In genomic region chr10:28533571-28534304, GRCh38 we compare ENCODE assay signal across 8 cellular contexts. TPM values are rescaled to one million over a fixed set of nuclear protein-coding genes. Genes with fewer than 3 reads are reported as not detected.
DNase-seq lines count a peak whose midpoint lies in the region; ATAC-seq and TF ChIP-seq lines count a peak whose summit lies in the region.

No MANE protein-coding gene starts in this region.

- no peak for TF ChIP-seq EP300 in upper lobe of left lung (IDR thresholded peaks at IDR 0.05)

- TF ChIP-seq POLR2A in adrenal gland (IDR thresholded peaks at IDR 0.05), result no peak
- no peak for TF ChIP-seq POLR2A in prostate gland (IDR thresholded peaks at IDR 0.05)
- no peak for TF ChIP-seq POLR2A in upper lobe of left lung (IDR thresholded peaks at IDR 0.05)

- peaks cover 5 to 44% of the 10 kb centered on the region in 2 donors for H3K4me1 ChIP-seq in adrenal gland (replicated peaks in 1 of 2)
- H3K4me1 ChIP-seq in left ventricle myocardium inferior, result peaks cover 60% of the 10 kb centered on the region
- H3K4me1 ChIP-seq in prostate gland (replicated peaks), result no peaks in the 10 kb centered on the region
- peaks cover 15 to 43% (median 33%) of the 10 kb centered on the region in 4 donors for H3K4me1 ChIP-seq in upper lobe of left lung

- no peaks in the 10 kb centered on the region for H3K9me3 ChIP-seq in adrenal gland (replicated peaks in 1 of 3)
- H3K9me3 ChIP-seq in left ventricle myocardium inferior (replicated peaks), result no peaks in the 10 kb centered on the region
- no peaks in the 10 kb centered on the region for H3K9me3 ChIP-seq in prostate gland
- H3K9me3 ChIP-seq in upper lobe of left lung, result no peaks in the 10 kb centered on the region

- H3K27ac ChIP-seq in adrenal gland (peak overlapping the region in 4 of 5 donors; percentile 90 to 98 (median 96)), left ventricle myocardium inferior (replicated peaks) (peak overlapping the region; percentile 100), prostate gland (peak overlapping the region; percentile 98 to 99), upper lobe of left lung (peak overlapping the region; percentile 93 to 100 (median 98))

- DNase-seq in NCI-H82 (lab: John Stamatoyannopoulos, UW) (peak; percentile 58), NCI-H82 treated with DMSO at 0.1 percent for 48 hours (lab: John Stamatoyannopoulos, UW; ENCODE audit: unreplicated experiment) (no peak), SW 1271 (lab: John Stamatoyannopoulos, UW) (peak; percentile 23 to 70), adrenal gland (peak; percentile 69 to 83 (median 74)), left ventricle myocardium inferior (peak; percentile 77), prostate gland (ENCODE audit: low spot score) (peak; percentile 63), upper lobe of left lung (peak; percentile 73 to 94)

- 0 to 1% (median 0%) methylated on average over 8 to 64 of the region's 64 CpGs for WGBS in adrenal gland, 4 donors
- 1% methylated on average over 52 of the region's 64 CpGs for WGBS in prostate gland
- WGBS in upper lobe of left lung, 2 donors, result 0 to 1% methylated on average over 19 to 51 of the region's 64 CpGs

- no peaks in the 10 kb centered on the region for H3K27me3 ChIP-seq in adrenal gland
- H3K27me3 ChIP-seq in left ventricle myocardium inferior (ENCODE audit: low read depth), result no peaks in the 10 kb centered on the region
- H3K27me3 ChIP-seq in prostate gland (replicated peaks; ENCODE audit: insufficient read depth), result no peaks in the 10 kb centered on the region
- no peaks in the 10 kb centered on the region for H3K27me3 ChIP-seq in upper lobe of left lung

- no peak for TF ChIP-seq CTCF in adrenal gland (IDR thresholded peaks at IDR 0.05)
- no peak for TF ChIP-seq CTCF in left ventricle myocardium inferior (IDR thresholded peaks at IDR 0.05; ENCODE audit: borderline replicate concordance)
- no peak for TF ChIP-seq CTCF in prostate gland (IDR thresholded peaks at IDR 0.05)
- no peak for TF ChIP-seq CTCF in upper lobe of left lung (IDR thresholded peaks at IDR 0.05)

- peak overlapping the region; percentile 46 to 100 (median 74) for H3K4me3 ChIP-seq in adrenal gland
- peak overlapping the region; percentile 93 for H3K4me3 ChIP-seq in left ventricle myocardium inferior
- H3K4me3 ChIP-seq in prostate gland, result peak overlapping the region; percentile 85 to 95
- H3K4me3 ChIP-seq in upper lobe of left lung, result peak overlapping the region; percentile 85 to 92 (median 90)

- H3K36me3 ChIP-seq in adrenal gland (replicated peaks in 1 of 2), result peaks cover 0 to 34% of the 10 kb centered on the region in 2 donors
- peaks cover 35% of the 10 kb centered on the region for H3K36me3 ChIP-seq in left ventricle myocardium inferior
- peaks cover 0 to 3% of the 10 kb centered on the region in 2 donors for H3K36me3 ChIP-seq in prostate gland
- H3K36me3 ChIP-seq in upper lobe of left lung, result peaks cover 16 to 34% (median 23%) of the 10 kb centered on the region in 4 donors

- ATAC-seq in HG03354 (IDR thresholded peaks at IDR 0.05; ENCODE audit: poor library complexity, severe bottlenecking, unreplicated experiment) (peak; percentile 22), upper lobe of left lung (ENCODE audit: low FRiP score in 2 of 2) (peak in 1 of 2 donors; percentile 48)

- intact Hi-C loops in adrenal gland (cut with DNase I), result loop anchor here in 1 of 2 donors (10.0 kb wide), 1 partner anchor 71 kb away; no protein-coding TSS in a partner anchor
- intact Hi-C loops in left ventricle myocardium inferior (cut with micrococcal nuclease), result loop anchor here (10.0 kb wide), 1 partner anchor 51 kb away; no protein-coding TSS in a partner anchor
- intact Hi-C loops in prostate gland (cut with DNase I), result no loop called here

RNA-seq across cellular contexts. Expression of gene WAC, which starts 0.8 kb away (rescaled TPM):
- total RNA-seq in adrenal gland, result 100 to 1,000 TPM in 5 of 8 donors, 10 to 100 TPM in 3; 82.6 to 131 (median 112) TPM
- polyA plus RNA-seq in adrenal gland, result 100 to 1,000 TPM in 1 of 3 donors, 10 to 100 TPM in 2; 23.6 to 143 (median 28.5) TPM
- total RNA-seq in left ventricle myocardium inferior, result 103 TPM
- 100 to 1,000 TPM; 107 to 143 TPM for total RNA-seq in prostate gland
- 100 to 1,000 TPM in 3 of 6 donors, 10 to 100 TPM in 3; 74.6 to 159 (median 101) TPM for total RNA-seq in upper lobe of left lung
